ENCODE assay signal across 8 cellular contexts in genomic region chr6:28251648-28252506, GRCh38. TPM values are rescaled to one million over a fixed set of nuclear protein-coding genes. Genes with fewer than 3 reads are reported as not detected.
DNase-seq lines count a peak whose midpoint lies in the region; ATAC-seq and TF ChIP-seq lines count a peak whose summit lies in the region.

TSS of gene ZKSCAN4 (minus strand) at chr6:28252269. CDS start at chr6:28251980, 289 bp downstream.

- H3K4me1 ChIP-seq in H9 (ENCODE audit: insufficient read depth, low read length): no peaks in the 10 kb centered on the region
- H3K4me1 ChIP-seq in ovary (ENCODE audit: insufficient read depth): peaks cover 8% of the 10 kb centered on the region
- peaks cover 6 to 15% of the 10 kb centered on the region in 2 donors for H3K4me1 ChIP-seq in thyroid gland

- H2BK120ac ChIP-seq in H9 (ENCODE audit: low read depth, low read length, poor library complexity, severe bottlenecking): no peak within 1 kb of the TSS

- no peaks in the 10 kb centered on the region for H3K79me1 ChIP-seq in H9 (ENCODE audit: insufficient read depth, low read depth, low read length, poor library complexity, severe bottlenecking)

- peak within 1 kb of the TSS; percentile 82 for H3K9ac ChIP-seq in H9 (ENCODE audit: extremely low read depth, insufficient read length, low read length)

- no peak within 1 kb of the TSS for H3T11ph ChIP-seq in H9 (ENCODE audit: low read length)

- TF ChIP-seq CTCF in H9 (conservative IDR thresholded peaks at IDR 0.05) (no peak), ovary (IDR thresholded peaks at IDR 0.05) (no peak), thyroid gland (IDR thresholded peaks at IDR 0.05) (no peak)

- H3K4me3 Mint-ChIP-seq in H9: peak within 1 kb of the TSS; percentile 96 to 98
- H3K4me3 Mint-ChIP-seq in activated naive CD8-positive, alpha-beta T cell treated with anti-CD3 and anti-CD28 coated beads for 36 hours: peak within 1 kb of the TSS; percentile 98

- H3K4me3 ChIP-seq in ovary (peak within 1 kb of the TSS; percentile 74), thyroid gland (replicated peaks in 1 of 3) (peak within 1 kb of the TSS; percentile 64 to 87 (median 86))

- H4K8ac ChIP-seq in H9 (replicated peaks; ENCODE audit: insufficient read length, low read depth, low read length): no peak within 1 kb of the TSS

- H2AK5ac ChIP-seq in H9 (ENCODE audit: insufficient read length, low read length): no peak within 1 kb of the TSS

- no peak within 1 kb of the TSS for H2BK12ac ChIP-seq in H9 (ENCODE audit: insufficient read length, low read depth, low read length)

- WGBS in H9 (ENCODE audit: extremely low coverage, insufficient read length, low lambda C conversion rate): no CpG with 5 or more reads among the region's 36 CpGs
- WGBS in ovary, 3 donors: 0% methylated on average over 35 to 36 of the region's 36 CpGs
- WGBS in thyroid gland, 2 donors: 0 to 1% methylated on average over 19 to 31 of the region's 36 CpGs

- no peak within 1 kb of the TSS for H3K56ac ChIP-seq in H9 (ENCODE audit: insufficient read length, low read depth, low read length)

- no peak within 1 kb of the TSS for H3K14ac ChIP-seq in H9 (ENCODE audit: insufficient read depth, low read length)

- intact Hi-C loops in Right ventricle myocardium superior (cut with DNase I): no loop called here
- intact Hi-C loops in ovary (cut with DNase I): loop anchor here in 2 of 4 donors (10.0 kb wide), 1 partner anchor 103 kb away; no protein-coding TSS in a partner anchor
- intact Hi-C loops in thyroid gland (cut with DNase I): no loop called here

- H3K4me1 Mint-ChIP-seq in H9: peaks cover 13 to 14% of the 10 kb centered on the region in 2 experiments
- H3K4me1 Mint-ChIP-seq in activated naive CD8-positive, alpha-beta T cell treated with anti-CD3 and anti-CD28 coated beads for 36 hours: peaks cover 19% of the 10 kb centered on the region

- H2AFZ ChIP-seq in H9 (ENCODE audit: low read length): no peak within 1 kb of the TSS

- peaks cover 1 to 20% (median 14%) of the 10 kb centered on the region in 3 experiments; a peak in 5 of 7 replicates for H3K36me3 Mint-ChIP-seq in H9 (ENCODE audit: insufficient read depth in 1 of 3, low read depth in 3 of 3)
- peaks cover 4% of the 10 kb centered on the region for H3K36me3 Mint-ChIP-seq in activated naive CD8-positive, alpha-beta T cell treated with anti-CD3 and anti-CD28 coated beads for 36 hours

- H3K23me2 ChIP-seq in H9 (ENCODE audit: insufficient read length, low read depth, low read length, poor library complexity, severe bottlenecking): peaks cover 4% of the 10 kb centered on the region

- H3K4me2 ChIP-seq in H9 (ENCODE audit: insufficient read depth, insufficient read length, low read length): peak within 1 kb of the TSS; percentile 69

- peaks cover 3% of the 10 kb centered on the region; the same call in 1 of the 2 replicates for H3K79me2 ChIP-seq in H9 (ENCODE audit: insufficient read depth, low read length)

- H3K27me3 ChIP-seq in H9 (ENCODE audit: insufficient read depth, low read length) (no peaks in the 10 kb centered on the region; the same call in 1 of the 2 replicates), ovary (no peaks in the 10 kb centered on the region), thyroid gland (no peaks in the 10 kb centered on the region)

- H3K4ac ChIP-seq in H9 (ENCODE audit: low read depth, low read length): no peak within 1 kb of the TSS

- no peaks in the 10 kb centered on the region for H3K36me3 ChIP-seq in ovary
- H3K36me3 ChIP-seq in thyroid gland: peaks cover 0 to 6% of the 10 kb centered on the region in 2 donors

- no peaks in the 10 kb centered on the region for H3K9me3 Mint-ChIP-seq in H9
- no peaks in the 10 kb centered on the region for H3K9me3 Mint-ChIP-seq in activated naive CD8-positive, alpha-beta T cell treated with anti-CD3 and anti-CD28 coated beads for 36 hours

- no peak within 1 kb of the TSS for H4K5ac ChIP-seq in H9 (ENCODE audit: insufficient read length, low read depth, low read length)

- DNase-seq in ELF-1 (ENCODE audit: low read depth, low spot score) (peak; percentile 91), H9 (peak; percentile 79), NCI-H1092 (lab: John Stamatoyannopoulos, UW) (peak; percentile 76), Right ventricle myocardium superior (peak; percentile 73), ovary (peak; percentile 70 to 83 (median 76)), thyroid gland (peak; percentile 60 to 70)
- DNase-seq in activated naive CD8-positive, alpha-beta T cell treated with anti-CD3 and anti-CD28 coated beads for 36 hours: peak; percentile 72

- H4K91ac ChIP-seq in H9 (ENCODE audit: insufficient read length, low read depth, low read length): no peak within 1 kb of the TSS

- H4K20me1 ChIP-seq in H9 (ENCODE audit: control insufficient read depth, insufficient read depth, insufficient read length): no peaks in the 10 kb centered on the region

- H3K9me3 ChIP-seq in H9 (ENCODE audit: control insufficient read depth, low read depth, low read length) (no peaks in the 10 kb centered on the region), ovary (no peaks in the 10 kb centered on the region), thyroid gland (no peaks in the 10 kb centered on the region)

- ATAC-seq in SK-N-SH treated with all-trans-retinoic acid at 6 μM for 48 hours (peak; percentile 98), Right ventricle myocardium superior (ENCODE audit: poor library complexity) (peak; percentile 99)

- no peak within 1 kb of the TSS for H3K27ac ChIP-seq in H9 (ENCODE audit: insufficient read length, low read depth, low read length)
- no peak within 1 kb of the TSS for H3K27ac ChIP-seq in ovary
- peak within 1 kb of the TSS in 1 of 3 donors; percentile 8 for H3K27ac ChIP-seq in thyroid gland

- no peak for TF ChIP-seq POLR2A in ovary (IDR thresholded peaks at IDR 0.05)
- no peak for TF ChIP-seq POLR2A in thyroid gland (IDR thresholded peaks at IDR 0.05)

- no peak within 1 kb of the TSS for H3K23ac ChIP-seq in H9 (ENCODE audit: insufficient read length, low read depth, low read length)

- no peak within 1 kb of the TSS for H2BK15ac ChIP-seq in H9 (ENCODE audit: low read depth, low read length)

- H3K18ac ChIP-seq in H9 (ENCODE audit: insufficient read length, low read depth, low read length): no peak within 1 kb of the TSS

- TF ChIP-seq EP300 in ovary (IDR thresholded peaks at IDR 0.05): no peak

- H2BK5ac ChIP-seq in H9 (ENCODE audit: insufficient read length, low read length): no peak within 1 kb of the TSS

- H3K27me3 Mint-ChIP-seq in H9 (ENCODE audit: low read depth): peaks cover 1% of the 10 kb centered on the region; the same call in 1 of the 2 replicates
- peaks cover 4% of the 10 kb centered on the region for H3K27me3 Mint-ChIP-seq in activated naive CD8-positive, alpha-beta T cell treated with anti-CD3 and anti-CD28 coated beads for 36 hours

- H2BK20ac ChIP-seq in H9 (ENCODE audit: low read depth, low read length, poor library complexity, severe bottlenecking): no peak within 1 kb of the TSS

- H3K27ac Mint-ChIP-seq in H9: peak within 1 kb of the TSS; percentile 85 to 93 (median 93); a peak in 6 of 7 replicates
- H3K27ac Mint-ChIP-seq in activated naive CD8-positive, alpha-beta T cell treated with anti-CD3 and anti-CD28 coated beads for 36 hours: peak within 1 kb of the TSS; percentile 91

TF ChIP-seq in SK-N-SH treated with all-trans-retinoic acid at 6 μM for 48 hours, 23 proteins besides CTCF, POLR2A, EP300 and RAD21:
- TF ChIP-seq GLIS3 (CRISPR knock-in tag; IDR thresholded peaks at IDR 0.05): no peak
- TF ChIP-seq, protein P1, sequence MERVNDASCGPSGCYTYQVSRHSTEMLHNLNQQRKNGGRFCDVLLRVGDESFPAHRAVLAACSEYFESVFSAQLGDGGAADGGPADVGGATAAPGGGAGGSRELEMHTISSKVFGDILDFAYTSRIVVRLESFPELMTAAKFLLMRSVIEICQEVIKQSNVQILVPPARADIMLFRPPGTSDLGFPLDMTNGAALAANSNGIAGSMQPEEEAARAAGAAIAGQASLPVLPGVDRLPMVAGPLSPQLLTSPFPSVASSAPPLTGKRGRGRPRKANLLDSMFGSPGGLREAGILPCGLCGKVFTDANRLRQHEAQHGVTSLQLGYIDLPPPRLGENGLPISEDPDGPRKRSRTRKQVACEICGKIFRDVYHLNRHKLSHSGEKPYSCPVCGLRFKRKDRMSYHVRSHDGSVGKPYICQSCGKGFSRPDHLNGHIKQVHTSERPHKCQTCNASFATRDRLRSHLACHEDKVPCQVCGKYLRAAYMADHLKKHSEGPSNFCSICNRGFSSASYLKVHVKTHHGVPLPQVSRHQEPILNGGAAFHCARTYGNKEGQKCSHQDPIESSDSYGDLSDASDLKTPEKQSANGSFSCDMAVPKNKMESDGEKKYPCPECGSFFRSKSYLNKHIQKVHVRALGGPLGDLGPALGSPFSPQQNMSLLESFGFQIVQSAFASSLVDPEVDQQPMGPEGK (CRISPR knock-in tag; IDR thresholded peaks at IDR 0.05; ENCODE audit: borderline replicate concordance): no peak
- TF ChIP-seq TOX (CRISPR knock-in tag; IDR thresholded peaks at IDR 0.05; ENCODE audit: borderline replicate concordance): no peak
- TF ChIP-seq ARNTL (CRISPR knock-in tag; IDR thresholded peaks at IDR 0.05; ENCODE audit: borderline replicate concordance, low read depth): no peak

RNA-seq across cellular contexts. Expression of gene ZKSCAN4, which starts in this region (rescaled TPM):
- total RNA-seq in H9 (2021) (8.2 and 8.8 TPM in 2 replicates), Right ventricle myocardium superior (2.6 TPM), ovary (1 to 10 TPM; 1.5 to 8.0 (median 6.0) TPM), thyroid gland (1 to 10 TPM; 4.4 to 5.9 (median 5.2) TPM)
- 1 to 10 TPM; 4.5 to 5.0 TPM for total RNA-seq in activated naive CD8-positive, alpha-beta T cell treated with anti-CD3 and anti-CD28 coated beads for 36 hours
- 1 to 10 TPM; 5.1 to 7.0 TPM for polyA plus RNA-seq in ovary
